1 cellular context compared by ENCODE assay signal in the genomic region with DNA sequence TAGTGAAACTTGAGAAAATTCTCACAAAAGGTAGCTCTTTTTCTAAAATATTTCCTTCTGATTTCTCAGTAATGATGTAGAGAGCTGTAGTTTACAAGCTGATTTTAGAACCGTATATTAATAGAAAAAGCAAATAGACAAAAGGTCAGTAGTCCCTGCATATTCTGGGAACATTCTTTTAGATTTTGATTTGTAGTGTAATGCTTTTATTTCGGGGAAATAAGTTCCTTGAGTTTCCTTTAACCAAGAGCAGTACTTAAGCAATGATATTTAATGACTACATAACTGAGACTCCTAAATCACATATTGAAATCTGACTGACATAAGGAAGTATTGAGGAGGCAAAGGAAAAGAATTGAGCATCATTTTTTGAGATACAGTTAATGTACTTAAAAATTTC.
TF ChIP-seq lines count a peak whose summit lies in the region.

No MANE protein-coding gene starts in this region.

TF ChIP-seq in WTC11, 78 proteins besides CTCF, POLR2A, EP300 and RAD21 (continued from another document):
- TF ChIP-seq, protein P1, sequence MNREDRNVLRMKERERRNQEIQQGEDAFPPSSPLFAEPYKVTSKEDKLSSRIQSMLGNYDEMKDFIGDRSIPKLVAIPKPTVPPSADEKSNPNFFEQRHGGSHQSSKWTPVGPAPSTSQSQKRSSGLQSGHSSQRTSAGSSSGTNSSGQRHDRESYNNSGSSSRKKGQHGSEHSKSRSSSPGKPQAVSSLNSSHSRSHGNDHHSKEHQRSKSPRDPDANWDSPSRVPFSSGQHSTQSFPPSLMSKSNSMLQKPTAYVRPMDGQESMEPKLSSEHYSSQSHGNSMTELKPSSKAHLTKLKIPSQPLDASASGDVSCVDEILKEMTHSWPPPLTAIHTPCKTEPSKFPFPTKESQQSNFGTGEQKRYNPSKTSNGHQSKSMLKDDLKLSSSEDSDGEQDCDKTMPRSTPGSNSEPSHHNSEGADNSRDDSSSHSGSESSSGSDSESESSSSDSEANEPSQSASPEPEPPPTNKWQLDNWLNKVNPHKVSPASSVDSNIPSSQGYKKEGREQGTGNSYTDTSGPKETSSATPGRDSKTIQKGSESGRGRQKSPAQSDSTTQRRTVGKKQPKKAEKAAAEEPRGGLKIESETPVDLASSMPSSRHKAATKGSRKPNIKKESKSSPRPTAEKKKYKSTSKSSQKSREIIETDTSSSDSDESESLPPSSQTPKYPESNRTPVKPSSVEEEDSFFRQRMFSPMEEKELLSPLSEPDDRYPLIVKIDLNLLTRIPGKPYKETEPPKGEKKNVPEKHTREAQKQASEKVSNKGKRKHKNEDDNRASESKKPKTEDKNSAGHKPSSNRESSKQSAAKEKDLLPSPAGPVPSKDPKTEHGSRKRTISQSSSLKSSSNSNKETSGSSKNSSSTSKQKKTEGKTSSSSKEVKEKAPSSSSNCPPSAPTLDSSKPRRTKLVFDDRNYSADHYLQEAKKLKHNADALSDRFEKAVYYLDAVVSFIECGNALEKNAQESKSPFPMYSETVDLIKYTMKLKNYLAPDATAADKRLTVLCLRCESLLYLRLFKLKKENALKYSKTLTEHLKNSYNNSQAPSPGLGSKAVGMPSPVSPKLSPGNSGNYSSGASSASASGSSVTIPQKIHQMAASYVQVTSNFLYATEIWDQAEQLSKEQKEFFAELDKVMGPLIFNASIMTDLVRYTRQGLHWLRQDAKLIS (CRISPR knock-in tag; IDR thresholded peaks at IDR 0.05; ENCODE audit: borderline replicate concordance), result no peak
- TF ChIP-seq ZNF232 (CRISPR knock-in tag; IDR thresholded peaks at IDR 0.05), result no peak
- TF ChIP-seq GABPB1 (CRISPR knock-in tag; IDR thresholded peaks at IDR 0.05), result no peak
TF ChIP-seq in WTC11: peak in this region for 0.
